In genomic region chr12:94150483-94151225, GRCh38 we compare ENCODE assay signal across 7 cellular contexts. TPM values are rescaled to one million over a fixed set of nuclear protein-coding genes. Genes with fewer than 3 reads are reported as not detected.
DNase-seq lines count a peak whose midpoint lies in the region; ATAC-seq and TF ChIP-seq lines count a peak whose summit lies in the region.

No MANE protein-coding gene starts in this region.

- intact Hi-C loops in testis (cut with DNase I; ENCODE audit: low total_unique reads): no loop called here

- TF ChIP-seq POLR2A in testis (IDR thresholded peaks at IDR 0.05): no peak

- H3K9me3 ChIP-seq in mesodermal cell (ENCODE audit: control insufficient read depth, low read length): no peaks in the 10 kb centered on the region
- H3K9me3 ChIP-seq in testis: no peaks in the 10 kb centered on the region

- H3K27ac ChIP-seq in mesodermal cell (ENCODE audit: low read depth, low read length, severe bottlenecking): no peak overlapping the region
- H3K27ac ChIP-seq in testis: peak overlapping the region in 1 of 2 donors; percentile 80

- H3K4me3 ChIP-seq in H7 (ENCODE audit: insufficient read depth, low read depth, low read length): peak overlapping the region; percentile 52
- peak overlapping the region; percentile 48 for H3K4me3 ChIP-seq in mesodermal cell (ENCODE audit: extremely low read depth, insufficient read depth, low read length, poor library complexity, severe bottlenecking)
- peak overlapping the region; percentile 54 to 75 for H3K4me3 ChIP-seq in testis

- ATAC-seq in GM19463 (IDR thresholded peaks at IDR 0.05; ENCODE audit: unreplicated experiment): no peak
- ATAC-seq in GM21737 (IDR thresholded peaks at IDR 0.05; ENCODE audit: unreplicated experiment): no peak

- 13 to 24% methylated on average over 21 to 24 of the region's 26 CpGs for WGBS in mesodermal cell (ENCODE audit: insufficient coverage in 2 of 2), 2 experiments
- WGBS in testis, 2 donors: 20 to 24% methylated on average over 14 to 26 of the region's 26 CpGs

- no peak for TF ChIP-seq CTCF in testis (IDR thresholded peaks at IDR 0.05)

- peak; percentile 71 for DNase-seq in H7
- DNase-seq in OCI-M1 (lab: John Stamatoyannopoulos, UW): peak; percentile 72
- DNase-seq in central memory CD4-positive, alpha-beta T cell: peak; percentile 17
- DNase-seq in testis: peak; percentile 63

- H3K36me3 ChIP-seq in H7 (replicated peaks; ENCODE audit: control insufficient read depth, insufficient read depth, low read length): no peaks in the 10 kb centered on the region
- H3K36me3 ChIP-seq in mesodermal cell (ENCODE audit: control insufficient read depth, insufficient read depth, low read length): no peaks in the 10 kb centered on the region
- no peaks in the 10 kb centered on the region for H3K36me3 ChIP-seq in testis (ENCODE audit: low read depth, missing control alignments)

- H3K27me3 ChIP-seq in H7 (ENCODE audit: control insufficient read depth, insufficient read depth, low read length) (peaks cover 66% of the 10 kb centered on the region), testis (no peaks in the 10 kb centered on the region)

- peaks cover 13% of the 10 kb centered on the region for H3K4me1 ChIP-seq in mesodermal cell (ENCODE audit: control insufficient read depth, insufficient read depth, low read length, poor library complexity, severe bottlenecking)
- peaks cover 19% of the 10 kb centered on the region for H3K4me1 ChIP-seq in testis

RNA-seq across cellular contexts. Expression of gene PLXNC1, which starts 2.3 kb away (rescaled TPM):
- 0.67 and 1.2 TPM in 2 replicates for total RNA-seq in H7 (2014; rRNA removed; shearing (Covaris generic))
- 5.6 TPM for polyA plus RNA-seq in mesodermal cell (2013, experiment 1 of 2)
- polyA plus RNA-seq in mesodermal cell (2013, experiment 2 of 2): 4.7 TPM
- total RNA-seq in testis: 100 to 1,000 TPM in 1 of 2 donors, 10 to 100 TPM in 1; 96.5 to 201 TPM
- polyA plus RNA-seq in testis (ENCODE audit: insufficient read depth, low read depth, low replicate concordance): 36.5 TPM

Comparison
In these comparisons a context has a peak if more than half of its experiments do, and no peak if none do; other contexts are left out.
1. DNase-seq: peak in every context shown above with its lines; median percentile 72 in OCI-M1; 71 in H7; 63 in testis; 17 in central memory CD4-positive, alpha-beta T cell.
2. RNA of gene PLXNC1, which starts 2.3 kb away (total RNA-seq): 96.5 to 201 TPM in testis; 0.67 to 1.2 TPM in H7; every median in the first group is over 10 times any median in the second.
3. Peak in every context shown above with its lines, with median percentiles within 50 percentile points of each other: H3K4me3 ChIP-seq.